In genomic region chr1:20891091-20891490, GRCh38 we compare ENCODE assay signal across 23 cellular contexts.
A peak's percentile ranks its signal among the peaks of the same experiment; 100 is the strongest.
DNase-seq lines count a peak whose midpoint lies in the region; ATAC-seq lines count a peak whose summit lies in the region.
"Had no signal": no experiment of that assay in that cellular context is flagged by ENCODE, and none has a peak within 500 bp of the region (broad histone marks: within the 10 kb centered on the region; RNA-seq: fewer than 3 reads in every experiment).

No MANE protein-coding gene starts in this region.

- no peak overlapping the region for H2BK15ac ChIP-seq in mesenchymal stem cell (ENCODE audit: low read depth, poor library complexity, severe bottlenecking)

- no peak overlapping the region for H3K18ac ChIP-seq in mesenchymal stem cell (ENCODE audit: low read depth in 1 of 2, low read length in 2 of 2)

- H3K79me1 ChIP-seq in mesenchymal stem cell (replicated peaks; ENCODE audit: low read length, poor library complexity, severe bottlenecking), result peaks cover 7% of the 10 kb centered on the region

- H3K9me3 ChIP-seq in mesenchymal stem cell (ENCODE audit: control insufficient read depth, low read length), result no peaks in the 10 kb centered on the region
- H3K9me3 ChIP-seq: BE2C, MG63 had no signal

- H2BK5ac ChIP-seq in mesenchymal stem cell (ENCODE audit: low read depth, low read length, poor library complexity, severe bottlenecking), result no peak overlapping the region

- no peak overlapping the region for H3K27ac ChIP-seq in mesenchymal stem cell (ENCODE audit: low read length, poor library complexity, severe bottlenecking)

- H3K23ac ChIP-seq in mesenchymal stem cell (ENCODE audit: low read length in 2 of 2), result no peak overlapping the region

- H2AFZ ChIP-seq in mesenchymal stem cell (ENCODE audit: low read depth, low read length), result no peak overlapping the region

- H3K4me2 ChIP-seq in mesenchymal stem cell (ENCODE audit: low read length, poor library complexity, severe bottlenecking), result no peak overlapping the region

- no peaks in the 10 kb centered on the region for H3K4me1 ChIP-seq in mesenchymal stem cell (ENCODE audit: control insufficient read depth, insufficient read depth, low read depth, low read length)
- H3K4me1 ChIP-seq: BE2C had no signal

- no peak overlapping the region for H4K8ac ChIP-seq in mesenchymal stem cell (ENCODE audit: low read length)

- H3K14ac ChIP-seq in mesenchymal stem cell (ENCODE audit: low read length in 2 of 2), result no peak overlapping the region

- no peaks in the 10 kb centered on the region for H3K27me3 ChIP-seq in mesenchymal stem cell (ENCODE audit: control insufficient read depth in 1 of 2, insufficient read depth in 1 of 2, low read length in 2 of 2)
- H3K27me3 ChIP-seq: BE2C, MG63 had no signal

- H3K4me3 ChIP-seq in mesenchymal stem cell (ENCODE audit: insufficient read depth in 1 of 2, low read depth in 1 of 2, low read length in 2 of 2), result no peak overlapping the region
- H3K4me3 ChIP-seq: K562, MG63 had no signal

- no peak overlapping the region for H3K9ac ChIP-seq in mesenchymal stem cell (ENCODE audit: low read length)

- no peak overlapping the region for H2BK12ac ChIP-seq in mesenchymal stem cell (ENCODE audit: low read length in 2 of 2)

- no peak overlapping the region for H4K91ac ChIP-seq in mesenchymal stem cell (ENCODE audit: low read length)

- H3K4ac ChIP-seq in mesenchymal stem cell (ENCODE audit: low read depth in 1 of 2, low read length in 2 of 2), result no peak overlapping the region

- no peak overlapping the region for H2AK5ac ChIP-seq in mesenchymal stem cell (ENCODE audit: low read length, severe bottlenecking)

- WGBS in mesenchymal stem cell, result no CpG with 5 or more reads among the region's 1 CpG

- ATAC-seq in activated CD4-positive, CD25-positive, alpha-beta regulatory T cell treated with anti-CD3 and anti-CD28 coated beads, Interleukin-2, amount 50 U/mL, for 24 hours, result no peak
- ATAC-seq: HepG2, K562 had no signal

- peak; percentile 13 for DNase-seq in ELR (ENCODE audit: low read depth)
- peak; percentile 38 for DNase-seq in LHCN-M2 (ENCODE audit: low read depth)
- DNase-seq in fibroblast of gingiva (ENCODE audit: low read depth), result peak; percentile 57
- peak; percentile 13 for DNase-seq in mesenchymal stem cell
- DNase-seq in activated T-cell treated with anti-CD3 and anti-CD28 coated beads, Interleukin-2, amount 50 U/mL, for 48 hours, result no peak
- no peak for DNase-seq in mesenteric fat pad (ENCODE audit: low spot score)
- DNase-seq: BE2C; CD8-positive, alpha-beta memory T cell; DMS 273 treated with DMSO at 0.1 percent for 48 hours; DMS79; EL; GF-D8; Kasumi-1; MG63; NCI-H2029; NCI-H446 treated with DMSO at 0.1 percent for 48 hours; NCI-H526; NCI-H82; Right ventricle myocardium superior; RPMI8226 had no signal

- H2BK120ac ChIP-seq in mesenchymal stem cell (ENCODE audit: low read depth, low read length), result no peak overlapping the region

- peaks cover 15 to 60% of the 10 kb centered on the region in 2 experiments for H3K36me3 ChIP-seq in mesenchymal stem cell (ENCODE audit: control insufficient read depth in 1 of 2, insufficient read depth in 2 of 2, low read depth in 1 of 2, low read length in 2 of 2)
- H3K36me3 ChIP-seq: BE2C had no signal

Comparison
In these comparisons a context has a peak if more than half of its experiments do, and no peak if none do; other contexts are left out.
1. DNase-seq: peak in ELR (single experiment), LHCN-M2 (single experiment), fibroblast of gingiva (single experiment) and mesenchymal stem cell (single experiment); none in activated T-cell treated with anti-CD3 and anti-CD28 coated beads, Interleukin-2, amount 50 U/mL, for 48 hours (0 of 2) and mesenteric fat pad (single experiment).